ENCODE assay signal across 21 cellular contexts in genomic region chr18:60676807-60677206, GRCh38.
DNase-seq lines count a peak whose midpoint lies in the region; ATAC-seq and TF ChIP-seq lines count a peak whose summit lies in the region.
"Had no signal": no experiment of that assay in that cellular context is flagged by ENCODE, and none has a peak within 500 bp of the region (broad histone marks: within the 10 kb centered on the region; RNA-seq: fewer than 3 reads in every experiment).

No MANE protein-coding gene starts in this region.

- H3K9ac ChIP-seq in NT2/D1 (ENCODE audit: insufficient read length, low read depth), result no peak overlapping the region

- H3K27me3 ChIP-seq in H7 (ENCODE audit: control insufficient read depth, insufficient read depth, low read length) (no peaks in the 10 kb centered on the region), NT2/D1 (ENCODE audit: insufficient read depth, insufficient read length) (no peaks in the 10 kb centered on the region)
- H3K27me3 ChIP-seq: esophagus squamous epithelium, neutrophil, transverse colon had no signal

- no peak overlapping the region for H3K27ac ChIP-seq in 22Rv1
- H3K27ac ChIP-seq: esophagus squamous epithelium, left ventricle myocardium inferior, neutrophil, transverse colon had no signal

- H3K4me3 ChIP-seq in H7 (ENCODE audit: insufficient read depth, low read depth, low read length) (no peak overlapping the region), NT2/D1 (ENCODE audit: insufficient read length, low read depth) (no peak overlapping the region), epithelial cell of esophagus (ENCODE audit: low read length) (no peak overlapping the region)
- H3K4me3 ChIP-seq: esophagus squamous epithelium, left ventricle myocardium inferior, smooth muscle cell, transverse colon had no signal

- H3K4me1 ChIP-seq in NT2/D1 (ENCODE audit: insufficient read depth, insufficient read length), result no peaks in the 10 kb centered on the region
- H3K4me1 ChIP-seq: esophagus squamous epithelium, left ventricle myocardium inferior, transverse colon had no signal

- no peak for ATAC-seq in HG02610 (IDR thresholded peaks at IDR 0.05; ENCODE audit: unreplicated experiment)
- ATAC-seq: activated T-helper 17 cell treated with anti-CD3 and anti-CD28 coated beads, Interleukin-2, amount 50 U/mL, for 72 hours; CD8-positive, alpha-beta T cell; Right ventricle myocardium inferior had no signal

- TF ChIP-seq CTCF in 22Rv1 (IDR thresholded peaks at IDR 0.05) (peak; percentile 60), epithelial cell of esophagus (IDR thresholded peaks at IDR 0.05; ENCODE audit: insufficient read depth, low read depth, low read length, missing control alignments) (peak; percentile 24)

- H3K9me3 ChIP-seq in NT2/D1 (ENCODE audit: insufficient read depth, low read length), result no peaks in the 10 kb centered on the region
- H3K9me3 ChIP-seq: esophagus squamous epithelium, left ventricle myocardium inferior, neutrophil, transverse colon had no signal

- no peaks in the 10 kb centered on the region for H3K36me3 ChIP-seq in H7 (replicated peaks; ENCODE audit: control insufficient read depth, insufficient read depth, low read length)
- H3K36me3 ChIP-seq in NT2/D1 (ENCODE audit: insufficient read depth, insufficient read length, low read length), result no peaks in the 10 kb centered on the region
- H3K36me3 ChIP-seq: esophagus squamous epithelium, left ventricle myocardium inferior, neutrophil, transverse colon had no signal

- DNase-seq in H7, result peak; percentile 35
- DNase-seq in NT2/D1 (ENCODE audit: low read depth, low spot score), result peak; percentile 11
- peak; percentile 10 for DNase-seq in epithelial cell of esophagus (ENCODE audit: low read depth)
- no peak for DNase-seq in AML-193 (lab: John Stamatoyannopoulos, UW)
- no peak for DNase-seq in H4 (ENCODE audit: low spot score)
- no peak for DNase-seq in NCI-H446 (lab: John Stamatoyannopoulos, UW)
- DNase-seq: activated CD4-positive, alpha-beta T cell treated with anti-CD3 and anti-CD28 coated beads, Interleukin-2, amount 10 ng/mL, durations not matched to agents 24 days and 14 days; activated naive CD8-positive, alpha-beta T cell treated with anti-CD3 and anti-CD28 coated beads for 36 hours; CD8-positive, alpha-beta T cell; effector memory CD4-positive, alpha-beta T cell; esophagus squamous epithelium; left ventricle myocardium inferior; NCI-H187; stimulated activated CD4-positive, alpha-beta T cell treated with anti-CD3 and anti-CD28 coated beads, Interleukin-4, amount 100 ng/mL, for 1 hour; transverse colon had no signal

Comparison
In these comparisons a context has a peak if more than half of its experiments do, and no peak if none do; other contexts are left out.
1. DNase-seq: peak in H7 (single experiment), NT2/D1 (single experiment) and epithelial cell of esophagus (single experiment); none in AML-193 (0 of 2), H4 (single experiment) and NCI-H446 (0 of 2).